1 cellular context compared by ENCODE assay signal in genomic region chr16:568401-569258, GRCh38.
TF ChIP-seq lines count a peak whose summit lies in the region.

No MANE protein-coding gene starts in this region.

TF ChIP-seq in IMR-90, 13 proteins besides CTCF, POLR2A, EP300 and RAD21:
- TF ChIP-seq RFX5 (IDR thresholded peaks at IDR 0.05; ENCODE audit: low read depth, low read length): no peak
- no peak for TF ChIP-seq BHLHE40 (IDR thresholded peaks at IDR 0.05; ENCODE audit: low read depth, low read length)
- TF ChIP-seq CEBPB (IDR thresholded peaks at IDR 0.05; ENCODE audit: low read depth, low read length): no peak
- TF ChIP-seq MXI1 (IDR thresholded peaks at IDR 0.05; ENCODE audit: borderline replicate concordance, low read depth, low read length): no peak
- no peak for TF ChIP-seq MAFK (IDR thresholded peaks at IDR 0.05; ENCODE audit: low read depth, low read length)
- TF ChIP-seq USF2 (IDR thresholded peaks at IDR 0.05; ENCODE audit: low read depth, low read length): no peak
- TF ChIP-seq MAZ (IDR thresholded peaks at IDR 0.05; ENCODE audit: borderline replicate concordance, low read depth, low read length): no peak
- TF ChIP-seq FOS (IDR thresholded peaks at IDR 0.05; ENCODE audit: low read depth, low read length): no peak
